In genomic region chr12:51218607-51219161, GRCh38 we compare ENCODE assay signal across 8 cellular contexts. TPM values are rescaled to one million over a fixed set of nuclear protein-coding genes. Genes with fewer than 3 reads are reported as not detected.
DNase-seq lines count a peak whose midpoint lies in the region; ATAC-seq and TF ChIP-seq lines count a peak whose summit lies in the region.

No MANE protein-coding gene starts in this region.

- no peaks in the 10 kb centered on the region for H3K27me3 ChIP-seq in GM06990 (replicated peaks; ENCODE audit: control insufficient read depth, insufficient read depth, low read length)
- H3K27me3 ChIP-seq in mesenchymal stem cell (ENCODE audit: control insufficient read depth in 1 of 2, insufficient read depth in 1 of 2, low read length in 2 of 2) = no peaks in the 10 kb centered on the region
- no peaks in the 10 kb centered on the region for H3K27me3 ChIP-seq in vagina

- ATAC-seq in HG03432 (IDR thresholded peaks at IDR 0.05; ENCODE audit: unreplicated experiment) (no peak), HG03025 (IDR thresholded peaks at IDR 0.05; ENCODE audit: low FRiP score, unreplicated experiment) (no peak)

- H2BK15ac ChIP-seq in mesenchymal stem cell (ENCODE audit: low read depth, poor library complexity, severe bottlenecking) = no peak overlapping the region

- no peak for TF ChIP-seq POLR2A in vagina (IDR thresholded peaks at IDR 0.05)

- H3K9me3 ChIP-seq in mesenchymal stem cell (ENCODE audit: control insufficient read depth, low read length) = no peaks in the 10 kb centered on the region
- no peaks in the 10 kb centered on the region for H3K9me3 ChIP-seq in vagina

- DNase-seq in GM06990 (ENCODE audit: extremely low read depth, insufficient read length) (no peak), NCI-H526 (lab: John Stamatoyannopoulos, UW) (peak; percentile 28 to 46), choroid plexus epithelial cell (ENCODE audit: low read depth) (no peak), mesenchymal stem cell (no peak), vagina (ENCODE audit: extremely low spot score in 2 of 2) (no peak), HCEC 1CT (no peak)

- no peak overlapping the region for H4K91ac ChIP-seq in mesenchymal stem cell (ENCODE audit: low read length)

- H4K8ac ChIP-seq in mesenchymal stem cell (ENCODE audit: low read length) = peak overlapping the region; percentile 47

- H2AFZ ChIP-seq in mesenchymal stem cell (ENCODE audit: low read depth, low read length) = peak overlapping the region; percentile 60

- H3K27ac ChIP-seq in mesenchymal stem cell (ENCODE audit: low read length, poor library complexity, severe bottlenecking) = no peak overlapping the region
- peak overlapping the region; percentile 96 for H3K27ac ChIP-seq in vagina

- no peak overlapping the region for H2BK5ac ChIP-seq in mesenchymal stem cell (ENCODE audit: low read depth, low read length, poor library complexity, severe bottlenecking)

- peak overlapping the region; percentile 87 to 94 for H3K18ac ChIP-seq in mesenchymal stem cell (ENCODE audit: low read depth in 1 of 2, low read length in 2 of 2)

- H3K4me1 ChIP-seq in mesenchymal stem cell (ENCODE audit: control insufficient read depth, insufficient read depth, low read depth, low read length) (peaks cover 7% of the 10 kb centered on the region), vagina (peaks cover 13% of the 10 kb centered on the region)

- H2BK12ac ChIP-seq in mesenchymal stem cell (ENCODE audit: low read length in 2 of 2) = peak overlapping the region in 1 of 2 experiments; percentile 21

- H3K4me2 ChIP-seq in mesenchymal stem cell (ENCODE audit: low read length, poor library complexity, severe bottlenecking) = peak overlapping the region; percentile 86

- peak overlapping the region; percentile 95 for H3K9ac ChIP-seq in mesenchymal stem cell (ENCODE audit: low read length)

- peak overlapping the region; percentile 64 for H2AK5ac ChIP-seq in mesenchymal stem cell (ENCODE audit: low read length, severe bottlenecking)

- H3K36me3 ChIP-seq in GM06990 (ENCODE audit: control insufficient read depth, insufficient read depth, low read length) (no peaks in the 10 kb centered on the region), mesenchymal stem cell (ENCODE audit: control insufficient read depth in 1 of 2, insufficient read depth in 2 of 2, low read depth in 1 of 2, low read length in 2 of 2) (no peaks in the 10 kb centered on the region), vagina (no peaks in the 10 kb centered on the region)

- H3K14ac ChIP-seq in mesenchymal stem cell (ENCODE audit: low read length in 2 of 2) = no peak overlapping the region

- H3K4me3 ChIP-seq in GM06990 (replicated peaks; ENCODE audit: low read depth, low read length) = peak overlapping the region; percentile 77
- H3K4me3 ChIP-seq in choroid plexus epithelial cell (ENCODE audit: low read depth, low read length) = peak overlapping the region; percentile 84
- peak overlapping the region in 1 of 2 experiments; percentile 92 for H3K4me3 ChIP-seq in mesenchymal stem cell (ENCODE audit: insufficient read depth in 1 of 2, low read depth in 1 of 2, low read length in 2 of 2)
- peak overlapping the region; percentile 76 to 89 for H3K4me3 ChIP-seq in vagina

- no peak for TF ChIP-seq CTCF in GM06990 (IDR thresholded peaks at IDR 0.05; ENCODE audit: insufficient read depth, low read length, poor library complexity, severe bottlenecking)
- no peak for TF ChIP-seq CTCF in choroid plexus epithelial cell (conservative IDR thresholded peaks at IDR 0.05; ENCODE audit: low read depth, low read length)
- no peak for TF ChIP-seq CTCF in vagina (IDR thresholded peaks at IDR 0.05)

- intact Hi-C loops in vagina (cut with DNase I) = no loop called here

- no peak overlapping the region for H3K23ac ChIP-seq in mesenchymal stem cell (ENCODE audit: low read length in 2 of 2)

- H3K79me1 ChIP-seq in mesenchymal stem cell (replicated peaks; ENCODE audit: low read length, poor library complexity, severe bottlenecking) = no peaks in the 10 kb centered on the region

- peak overlapping the region; percentile 73 to 92 for H3K4ac ChIP-seq in mesenchymal stem cell (ENCODE audit: low read depth in 1 of 2, low read length in 2 of 2)

- 65% methylated on average over 8 of the region's 10 CpGs for WGBS in mesenchymal stem cell

- H2BK120ac ChIP-seq in mesenchymal stem cell (ENCODE audit: low read depth, low read length) = no peak overlapping the region

RNA-seq across cellular contexts. Expression of gene POU6F1, which starts 0.8 kb away (rescaled TPM):
- polyA plus RNA-seq in mesenchymal stem cell (2013, experiment 1 of 2) = 7.4 TPM
- 8.8 TPM for polyA plus RNA-seq in mesenchymal stem cell (2013, experiment 2 of 2)
- total RNA-seq in vagina = 16.5 TPM

RNA-seq across cellular contexts. Expression of gene DAZAP2, which starts 19.9 kb away (rescaled TPM):
- polyA plus RNA-seq in mesenchymal stem cell (2013, experiment 1 of 2) = 352 TPM
- polyA plus RNA-seq in mesenchymal stem cell (2013, experiment 2 of 2) = 292 TPM
- total RNA-seq in vagina = 230 TPM

RNA-seq across cellular contexts. Expression of gene TFCP2, which starts 45.7 kb away (rescaled TPM):
- 15.4 TPM for polyA plus RNA-seq in mesenchymal stem cell (2013, experiment 1 of 2)
- polyA plus RNA-seq in mesenchymal stem cell (2013, experiment 2 of 2) = 16.4 TPM
- 15.5 TPM for total RNA-seq in vagina

RNA-seq across cellular contexts. Expression of gene SMAGP, which starts 51.5 kb away (rescaled TPM):
- polyA plus RNA-seq in mesenchymal stem cell (2013, experiment 1 of 2) = 20.2 TPM
- 20.5 TPM for polyA plus RNA-seq in mesenchymal stem cell (2013, experiment 2 of 2)
- total RNA-seq in vagina = 30.0 TPM

Comparison
In these comparisons a context has a peak if more than half of its experiments do, and no peak if none do; other contexts are left out.
1. DNase-seq: peak in NCI-H526 (2 of 2); none in GM06990 (single experiment), choroid plexus epithelial cell (single experiment), mesenchymal stem cell (single experiment), vagina (0 of 2) and HCEC 1CT (single experiment).